In the genomic region with DNA sequence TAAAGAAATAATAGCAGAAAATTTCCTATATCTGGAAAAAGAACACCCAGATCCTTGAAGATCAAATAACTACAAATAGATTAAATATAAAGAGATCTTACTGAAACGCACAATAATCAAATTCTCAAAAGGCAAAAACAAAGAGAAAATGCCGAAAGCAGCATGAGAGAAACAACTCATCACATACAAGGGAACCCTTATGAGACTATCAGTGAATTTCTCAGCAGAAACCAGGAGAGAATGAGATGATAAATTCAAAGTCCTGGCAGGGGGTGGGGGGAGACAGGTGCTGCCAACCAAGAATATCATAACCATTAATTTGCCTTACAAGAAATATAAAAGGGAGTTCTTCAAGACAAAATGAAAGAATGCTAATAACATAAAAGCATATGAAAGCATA, we compare ENCODE assay signal across 24 cellular contexts.
DNase-seq lines count a peak whose midpoint lies in the region; ATAC-seq and TF ChIP-seq lines count a peak whose summit lies in the region.
"Had no signal": no experiment of that assay in that cellular context is flagged by ENCODE, and none has a peak within 500 bp of the region (broad histone marks: within the 10 kb centered on the region; RNA-seq: fewer than 3 reads in every experiment).

No MANE protein-coding gene starts in this region.

- peaks cover 24% of the 10 kb centered on the region for H3K9me3 Mint-ChIP-seq in HFFc6
- peaks cover 25% of the 10 kb centered on the region for H3K9me3 Mint-ChIP-seq in central memory CD8-positive, alpha-beta T cell

- TF ChIP-seq POLR2A in Peyer's patch (IDR thresholded peaks at IDR 0.05) = no peak

- H3K4me3 Mint-ChIP-seq in HFFc6 = no peak overlapping the region
- no peak overlapping the region for H3K4me3 Mint-ChIP-seq in central memory CD8-positive, alpha-beta T cell
- H3K4me3 Mint-ChIP-seq: CD14-positive monocyte; CD4-positive, alpha-beta memory T cell; CD4-positive, CD25-positive, alpha-beta regulatory T cell; CD8-positive, alpha-beta memory T cell had no signal

- no peak for ATAC-seq in central memory CD8-positive, alpha-beta T cell (replicated peaks; ENCODE audit: extremely low read depth, poor library complexity, severe bottlenecking)
- ATAC-seq in PC-3 = no peak

- no peak overlapping the region for H3K9ac ChIP-seq in PC-3 (ENCODE audit: low read length)
- H3K9ac ChIP-seq: BLaER1 had no signal

- no peak overlapping the region for H3K27ac ChIP-seq in HEK293 (ENCODE audit: extremely low read depth, low read depth, low read length)
- no peak overlapping the region for H3K27ac ChIP-seq in PC-3 (ENCODE audit: low read length)
- no peak overlapping the region for H3K27ac ChIP-seq in Peyer's patch
- H3K27ac ChIP-seq: BLaER1 had no signal

- peaks cover 44% of the 10 kb centered on the region for H3K36me3 Mint-ChIP-seq in HFFc6 (ENCODE audit: low read depth)
- H3K36me3 Mint-ChIP-seq in central memory CD8-positive, alpha-beta T cell (ENCODE audit: insufficient read depth) = peaks cover 1% of the 10 kb centered on the region

- H3K9me2 ChIP-seq in PC-3 (replicated peaks; ENCODE audit: low read length) = no peaks in the 10 kb centered on the region

- H3K27me3 ChIP-seq in PC-3 (ENCODE audit: low read length) (no peaks in the 10 kb centered on the region), Peyer's patch (no peaks in the 10 kb centered on the region)
- H3K27me3 ChIP-seq: BE2C, BLaER1 had no signal

- H3K79me2 ChIP-seq in PC-3 (ENCODE audit: low read length) = no peaks in the 10 kb centered on the region

- POLR2A ChIA-PET in HEK293 (lab: Yijun Ruan, JAX) (no interaction called here), PC-3 (lab: Charles Lee; ENCODE audit: unreplicated experiment) (no interaction called here)

- H3K4me2 ChIP-seq in PC-3 (ENCODE audit: low read length) = no peak overlapping the region
- H3K4me2 ChIP-seq: BLaER1 had no signal

- H3K4me3 ChIP-seq in HEK293 (ENCODE audit: low read depth, low read length) (no peak overlapping the region), PC-3 (ENCODE audit: low read length) (no peak overlapping the region), Peyer's patch (no peak overlapping the region)
- H3K4me3 ChIP-seq: BLaER1 had no signal

- H3K27ac Mint-ChIP-seq in HFFc6 = peak overlapping the region; percentile 55
- H3K27ac Mint-ChIP-seq in central memory CD8-positive, alpha-beta T cell (ENCODE audit: low read depth) = peak overlapping the region; percentile 36
- H3K27ac Mint-ChIP-seq: CD14-positive monocyte; CD4-positive, alpha-beta memory T cell; CD8-positive, alpha-beta memory T cell had no signal

- no peaks in the 10 kb centered on the region for H3K27me3 Mint-ChIP-seq in HFFc6 (ENCODE audit: insufficient read depth)
- H3K27me3 Mint-ChIP-seq in central memory CD8-positive, alpha-beta T cell = no peaks in the 10 kb centered on the region
- H3K27me3 Mint-ChIP-seq: CD4-positive, alpha-beta memory T cell; CD4-positive, CD25-positive, alpha-beta regulatory T cell had no signal

- no peak for TF ChIP-seq CTCF in HEK293 (tag by site-specific recombination; IDR thresholded peaks at IDR 0.05)
- TF ChIP-seq CTCF in HFFc6 (IDR thresholded peaks at IDR 0.05) = no peak
- no peak for TF ChIP-seq CTCF in PC-3 (conservative IDR thresholded peaks at IDR 0.05; ENCODE audit: low read depth, low read length)
- no peak for TF ChIP-seq CTCF in Peyer's patch (IDR thresholded peaks at IDR 0.05)

- BruUV-seq in PC-3 (replicated peaks; lab: Mats Ljungman, UMichigan) = no TSS peak

- H3K36me3 ChIP-seq in HEK293 (ENCODE audit: control insufficient read depth in 2 of 2, insufficient read depth in 1 of 2, low read length in 2 of 2) = peaks cover 0 to under 1% of the 10 kb centered on the region in 2 experiments; a peak in 1 of 3 replicates
- peaks cover 5% of the 10 kb centered on the region; the same call in 1 of the 2 replicates for H3K36me3 ChIP-seq in PC-3 (ENCODE audit: low read depth, low read length)
- no peaks in the 10 kb centered on the region for H3K36me3 ChIP-seq in Peyer's patch
- H3K36me3 ChIP-seq: BE2C had no signal

- H2AFZ ChIP-seq in PC-3 (ENCODE audit: low read length) = no peak overlapping the region

- no peaks in the 10 kb centered on the region for H3K9me3 ChIP-seq in HEK293 (ENCODE audit: control insufficient read depth, insufficient read depth, low read depth, low read length)
- H3K9me3 ChIP-seq in PC-3 (ENCODE audit: low read length) = no peaks in the 10 kb centered on the region
- peaks cover 0 to 9% (median 0%) of the 10 kb centered on the region in 4 donors for H3K9me3 ChIP-seq in Peyer's patch
- H3K9me3 ChIP-seq: BE2C had no signal

- CTCF ChIA-PET in HEK293 (lab: Yijun Ruan, JAX) (interaction anchor here (0.6 kb wide), 1 partner anchor 352 kb away, joined by 3 read pairs; no protein-coding TSS in a partner anchor), PC-3 (lab: Charles Lee) (no interaction called here)

- intact Hi-C loops in PC-3 (cut with micrococcal nuclease) = no loop called here

- no peaks in the 10 kb centered on the region for H3F3A ChIP-seq in PC-3 (ENCODE audit: low read length, unreplicated experiment)

- H4K20me1 ChIP-seq in PC-3 (ENCODE audit: low read length) = no peaks in the 10 kb centered on the region
- H4K20me1 ChIP-seq: BLaER1 had no signal

- DNase-seq in HFFc6 (no peak), amniotic epithelial cell (ENCODE audit: low read depth) (peak; percentile 12), PC-3 (no peak), SW 1271 (lab: John Stamatoyannopoulos, UW) (no peak), Peyer's patch (no peak), kidney tubule cell (ENCODE audit: low spot score) (no peak)
- DNase-seq in central memory CD8-positive, alpha-beta T cell (ENCODE audit: low spot score in 2 of 2) = no peak
- DNase-seq: 8988T; ACHN; BE2C; C1 segment of cervical spinal cord; CD4-positive, alpha-beta memory T cell; CD4-positive, CD25-positive, alpha-beta regulatory T cell; CD8-positive, alpha-beta memory T cell; COR-L47; DMS 273 treated with DMSO at 0.1 percent for 48 hours; DMS153; DMS53; DMS79; DND-41; GDM1 had no signal

- H3K4me1 ChIP-seq in HEK293 (ENCODE audit: control insufficient read depth, insufficient read depth, low read length) (no peaks in the 10 kb centered on the region), PC-3 (ENCODE audit: insufficient read depth, low read length) (peaks cover 8% of the 10 kb centered on the region), Peyer's patch (no peaks in the 10 kb centered on the region)
- H3K4me1 ChIP-seq: BE2C, BLaER1 had no signal

- peaks cover 33% of the 10 kb centered on the region for H3K4me1 Mint-ChIP-seq in HFFc6 (ENCODE audit: low read depth)
- no peaks in the 10 kb centered on the region for H3K4me1 Mint-ChIP-seq in central memory CD8-positive, alpha-beta T cell
- H3K4me1 Mint-ChIP-seq: CD14-positive monocyte had no signal

TF ChIP-seq in HEK293, 187 proteins besides CTCF, POLR2A, EP300 and RAD21:
- no peak for TF ChIP-seq KLF7 (tag by site-specific recombination; IDR thresholded peaks at IDR 0.05; ENCODE audit: borderline replicate concordance)
- peak; percentile 51 for TF ChIP-seq SETDB1 (IDR thresholded peaks at IDR 0.05; ENCODE audit: insufficient read length, low read length)
- TF ChIP-seq GFI1B (tag by site-specific recombination; IDR thresholded peaks at IDR 0.05) = no peak
- TF ChIP-seq ZNF792 (tag by site-specific recombination; IDR thresholded peaks at IDR 0.05) = no peak
- no peak for TF ChIP-seq ZNF10 (tag by site-specific recombination; IDR thresholded peaks at IDR 0.05)
- TF ChIP-seq ZFP41 (tag by site-specific recombination; IDR thresholded peaks at IDR 0.05; ENCODE audit: borderline replicate concordance) = no peak
- no peak for TF ChIP-seq MEIS1 (CRISPR knock-in tag; IDR thresholded peaks at IDR 0.05; ENCODE audit: borderline replicate concordance)
- TF ChIP-seq ZNF791 (tag by site-specific recombination; IDR thresholded peaks at IDR 0.05) = peak; percentile 93
- TF ChIP-seq ZNF433 (tag by site-specific recombination; IDR thresholded peaks at IDR 0.05; ENCODE audit: low read depth) = no peak
TF ChIP-seq in HEK293: peak in this region for 2.
